In genomic region chr15:23736291-23736690, GRCh38 we compare ENCODE assay signal across 22 cellular contexts.
"Had no signal": no experiment of that assay in that cellular context is flagged by ENCODE, and none has a peak within 500 bp of the region (broad histone marks: within the 10 kb centered on the region; RNA-seq: fewer than 3 reads in every experiment).

No MANE protein-coding gene starts in this region.

- H3K27ac Mint-ChIP-seq: natural killer cell; stimulated activated memory B cell treated with anti-CD40 and anti-IgM and Interleukin-4, amounts not matched to agents 10 μg/mL and 1 μg/mL and 100 μg/mL, for 72 hours; type B pancreatic cell had no signal

- H3K4me1 Mint-ChIP-seq: natural killer cell; stimulated activated memory B cell treated with anti-CD40 and anti-IgM and Interleukin-4, amounts not matched to agents 10 μg/mL and 1 μg/mL and 100 μg/mL, for 72 hours had no signal

- H3K27me3 Mint-ChIP-seq: stimulated activated memory B cell treated with anti-CD40 and anti-IgM and Interleukin-4, amounts not matched to agents 10 μg/mL and 1 μg/mL and 100 μg/mL, for 72 hours; type B pancreatic cell had no signal

- DNase-seq: dorsolateral prefrontal cortex; effector CD4-positive, alpha-beta T cell; foreskin fibroblast; gastrocnemius medialis; left ventricle myocardium superior; lower lobe of right lung; natural killer cell; occipital lobe; ovary; posterior cingulate gyrus; psoas muscle; right cardiac atrium; sigmoid colon; stimulated activated CD4-positive, alpha-beta T cell treated with anti-CD3 and anti-CD28 coated beads, Interleukin-2, amount 100 ng/mL, for 24 hours; stimulated activated CD4-positive, alpha-beta T cell treated with anti-CD3 and anti-CD28 coated beads, Interleukin-4, amount 100 ng/mL, for 24 hours; stimulated activated naive CD8-positive, alpha-beta T cell treated with anti-CD3 and anti-CD28 coated beads, Interleukin-15, Interleukin-2, amounts not matched to agents 100 U/mL and 50 U/mL, for 24 hours; substantia nigra; testis; tibial artery had no signal

- H3K36me3 Mint-ChIP-seq: natural killer cell; stimulated activated memory B cell treated with anti-CD40 and anti-IgM and Interleukin-4, amounts not matched to agents 10 μg/mL and 1 μg/mL and 100 μg/mL, for 72 hours; type B pancreatic cell had no signal

- ATAC-seq: esophagus mucosa; gastrocnemius medialis; left ventricle myocardium superior; lower lobe of right lung; natural killer cell; psoas muscle; right cardiac atrium; stimulated activated memory B cell treated with anti-CD40 and anti-IgM and Interleukin-4, amounts not matched to agents 10 μg/mL and 1 μg/mL and 100 μg/mL, for 72 hours; stimulated activated naive CD8-positive, alpha-beta T cell treated with anti-CD3 and anti-CD28 coated beads, Interleukin-15, Interleukin-2, amounts not matched to agents 100 U/mL and 50 U/mL, for 24 hours had no signal

- H3K4me3 Mint-ChIP-seq: natural killer cell; stimulated activated memory B cell treated with anti-CD40 and anti-IgM and Interleukin-4, amounts not matched to agents 10 μg/mL and 1 μg/mL and 100 μg/mL, for 72 hours; type B pancreatic cell had no signal
